ENCODE assay signal across 22 cellular contexts in the genomic region with DNA sequence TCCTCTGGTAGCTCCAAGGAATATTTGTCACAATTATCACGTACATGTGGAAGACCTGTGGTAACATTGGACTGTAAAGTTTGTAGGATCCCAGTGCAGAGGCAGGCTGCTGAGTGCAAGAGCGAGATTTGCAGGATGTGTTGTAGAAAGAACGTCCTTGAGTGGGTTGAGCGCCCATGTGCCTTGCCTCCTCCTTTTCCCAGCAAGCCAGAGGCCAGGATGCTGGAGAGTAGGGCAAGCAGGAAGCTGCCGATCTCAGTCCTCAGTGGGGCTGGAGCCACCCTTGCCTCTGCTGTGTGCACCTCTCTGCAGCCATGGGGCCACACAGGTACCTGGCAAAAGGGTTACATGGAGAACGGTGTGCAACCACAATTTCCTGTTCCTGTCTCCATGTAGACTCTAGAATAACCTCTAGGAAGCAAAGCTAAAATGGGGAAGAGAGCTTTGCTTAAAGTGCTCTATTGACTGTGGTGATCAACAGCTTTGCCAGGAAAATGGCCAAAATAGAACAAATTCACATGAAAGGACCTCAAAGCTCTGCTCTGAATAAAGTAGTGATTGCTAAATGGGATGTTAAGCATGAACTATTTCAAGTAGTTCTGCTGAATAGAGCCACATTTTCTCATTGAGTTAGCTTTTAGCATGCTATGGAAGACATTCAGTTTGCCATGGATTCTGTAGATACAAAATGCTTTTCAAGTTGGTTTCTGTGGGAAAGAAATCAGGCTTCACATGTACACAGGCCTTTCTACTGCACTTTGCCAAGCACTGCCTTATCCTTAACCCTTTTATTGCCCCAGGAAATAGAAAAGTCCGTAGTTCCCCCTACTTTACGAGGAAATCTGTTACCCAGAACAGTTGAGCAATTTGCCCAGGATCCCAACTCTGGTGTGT. TPM values are rescaled to one million over a fixed set of nuclear protein-coding genes. Genes with fewer than 3 reads are reported as not detected.
DNase-seq lines count a peak whose midpoint lies in the region; TF ChIP-seq lines count a peak whose summit lies in the region.
"Had no signal": no experiment of that assay in that cellular context is flagged by ENCODE, and none has a peak within 500 bp of the region (broad histone marks: within the 10 kb centered on the region; RNA-seq: fewer than 3 reads in every experiment).

No MANE protein-coding gene starts in this region.

- 81 to 84% methylated on average over 8 of the region's 8 CpGs for WGBS in thyroid gland, 2 donors
- WGBS in mammary epithelial cell (ENCODE audit: low coverage, missing lambda C conversion rate): 84% methylated on average over 8 of the region's 8 CpGs

- DNase-seq in dorsolateral prefrontal cortex (no peak), pons (ENCODE audit: low spot score) (peak; percentile 28), thyroid gland (peak in 1 of 2 donors; percentile 10), mammary epithelial cell (no peak), NCI-H1105 treated with DMSO at 0.1 percent for 48 hours (lab: John Stamatoyannopoulos, UW) (no peak), globus pallidus (ENCODE audit: low spot score) (no peak)
- DNase-seq: activated CD8-positive, alpha-beta T cell treated with anti-CD3 and anti-CD28 coated beads for 36 hours; activated effector memory CD4-positive, alpha-beta T cell treated with Interleukin-2 at 50 U/mL for 16 hours; activated naive CD8-positive, alpha-beta T cell treated with anti-CD3 and anti-CD28 coated beads for 36 hours; activated T-cell treated with anti-CD3 and anti-CD28 coated beads for 4 hours; body of pancreas; CD8-positive, alpha-beta T cell; colonic mucosa; DMS153; HFFc6; NCI-H146; NCI-H524 treated with DMSO at 0.1 percent for 48 hours; stimulated activated CD4-positive, alpha-beta T cell treated with anti-CD3 and anti-CD28 coated beads, Interleukin-2, amount 100 ng/mL, for 48 hours; T-cell; tibial artery had no signal

- H3K79me2 ChIP-seq in Loucy (ENCODE audit: insufficient read depth, low read length): no peaks in the 10 kb centered on the region
- no peaks in the 10 kb centered on the region for H3K79me2 ChIP-seq in mammary epithelial cell (ENCODE audit: insufficient read depth, low read length)

- H2AFZ ChIP-seq in Loucy (ENCODE audit: low read length) (peak overlapping the region; percentile 50), mammary epithelial cell (ENCODE audit: low read depth, low read length) (no peak overlapping the region)

- TF ChIP-seq POLR2A in thyroid gland (IDR thresholded peaks at IDR 0.05): no peak

- no peaks in the 10 kb centered on the region for H3K36me3 ChIP-seq in Loucy (ENCODE audit: insufficient read depth, low read length)
- no peaks in the 10 kb centered on the region for H3K36me3 ChIP-seq in thyroid gland
- H3K36me3 ChIP-seq in mammary epithelial cell (ENCODE audit: insufficient read depth, low read length): no peaks in the 10 kb centered on the region
- H3K36me3 ChIP-seq: colonic mucosa had no signal

- TF ChIP-seq CTCF in Loucy (conservative IDR thresholded peaks at IDR 0.05; ENCODE audit: low read length) (no peak), dorsolateral prefrontal cortex (IDR thresholded peaks at IDR 0.05 in 54 of 56, conservative IDR thresholded peaks at IDR 0.05 in 2 of 56; ENCODE audit: low read depth in 1 of 56, partially characterized antibody in 56 of 56) (no peak), thyroid gland (IDR thresholded peaks at IDR 0.05) (no peak), mammary epithelial cell (conservative IDR thresholded peaks at IDR 0.05 in 1 of 2, IDR thresholded peaks at IDR 0.05 in 1 of 2; ENCODE audit: extremely low read depth in 1 of 2, insufficient read depth in 1 of 2, low read depth in 1 of 2, low read length in 2 of 2) (no peak)

- intact Hi-C loops in dorsolateral prefrontal cortex (cut with DNase I) (loop anchor here in 1 of 2 donors (2.0 kb wide), 1 partner anchor 33 kb away; no protein-coding TSS in a partner anchor), thyroid gland (cut with DNase I) (no loop called here), mammary epithelial cell (cut with micrococcal nuclease) (no loop called here)

- peaks cover 12% of the 10 kb centered on the region for H3K4me1 ChIP-seq in Loucy (ENCODE audit: insufficient read depth, low read length, poor library complexity, severe bottlenecking)
- peaks cover 11 to 23% of the 10 kb centered on the region in 2 donors for H3K4me1 ChIP-seq in thyroid gland
- H3K4me1 ChIP-seq in mammary epithelial cell (ENCODE audit: insufficient read depth, low read length): no peaks in the 10 kb centered on the region
- H3K4me1 ChIP-seq: body of pancreas, tibial artery had no signal

- H3K9me3 ChIP-seq in Loucy (ENCODE audit: insufficient read depth, low read depth, low read length) (no peaks in the 10 kb centered on the region), thyroid gland (no peaks in the 10 kb centered on the region), mammary epithelial cell (replicated peaks; ENCODE audit: insufficient read depth, low read length) (no peaks in the 10 kb centered on the region)
- H3K9me3 ChIP-seq: body of pancreas, colonic mucosa, tibial artery had no signal

- CTCF ChIA-PET in mammary epithelial cell (lab: Charles Lee; ENCODE audit: low non-redundant PET): no interaction called here

- H3K27ac ChIP-seq in dorsolateral prefrontal cortex: peak overlapping the region in 58 of 59 donors; percentile 15 to 92 (median 79)
- peak overlapping the region; percentile 31 to 56 (median 51) for H3K27ac ChIP-seq in thyroid gland
- no peak overlapping the region for H3K27ac ChIP-seq in mammary epithelial cell (ENCODE audit: insufficient read depth, low read depth, low read length)
- H3K27ac ChIP-seq: body of pancreas, colonic mucosa, tibial artery had no signal

- peak overlapping the region; percentile 55 for H3K4me2 ChIP-seq in Loucy (ENCODE audit: low read depth, low read length, poor library complexity, severe bottlenecking)
- no peak overlapping the region for H3K4me2 ChIP-seq in mammary epithelial cell (ENCODE audit: insufficient read depth, low read depth, low read length)

- no peaks in the 10 kb centered on the region for H3F3A ChIP-seq in Loucy (ENCODE audit: low read depth)

- H3K9ac ChIP-seq in Loucy (ENCODE audit: low read depth, low read length, poor library complexity, severe bottlenecking) (peak overlapping the region; percentile 1), mammary epithelial cell (ENCODE audit: insufficient read depth, low read length) (no peak overlapping the region)

- H3K27me3 ChIP-seq in Loucy (ENCODE audit: insufficient read depth, low read length, poor library complexity, severe bottlenecking) (no peaks in the 10 kb centered on the region), dorsolateral prefrontal cortex (no peaks in the 10 kb centered on the region), thyroid gland (no peaks in the 10 kb centered on the region), mammary epithelial cell (ENCODE audit: insufficient read depth, low read length) (no peaks in the 10 kb centered on the region)
- H3K27me3 ChIP-seq: body of pancreas, colonic mucosa, tibial artery had no signal

- in situ Hi-C loops in mammary epithelial cell (cut with MboI; ENCODE audit: low sequenced_read_pairs in 2 of 2): no loop called here

- dilution Hi-C loops in mammary epithelial cell (cut with HindIII; ENCODE audit: low sequenced_read_pairs): no loop called here

- H4K20me1 ChIP-seq in Loucy (ENCODE audit: insufficient read depth, low read length, poor library complexity, severe bottlenecking): no peaks in the 10 kb centered on the region
- no peaks in the 10 kb centered on the region for H4K20me1 ChIP-seq in mammary epithelial cell (ENCODE audit: insufficient read depth, low read length)

- H3K4me3 ChIP-seq in Loucy (ENCODE audit: low read length, poor library complexity, severe bottlenecking) (peak overlapping the region; percentile 5), dorsolateral prefrontal cortex (no peak overlapping the region), thyroid gland (replicated peaks in 1 of 3) (no peak overlapping the region), mammary epithelial cell (replicated peaks in 1 of 3; ENCODE audit: insufficient read depth in 1 of 3, low read depth in 2 of 3, low read length in 3 of 3) (no peak overlapping the region)
- H3K4me3 ChIP-seq: body of pancreas, colonic mucosa, K562, tibial artery had no signal

- BruUV-seq in mammary epithelial cell (replicated peaks; lab: Mats Ljungman, UMichigan): no TSS peak

- H3K9me2 ChIP-seq in Loucy (replicated peaks; ENCODE audit: low read depth, low read length): no peaks in the 10 kb centered on the region

RNA-seq across cellular contexts. Expression of a gene that starts 37.4 kb away (rescaled TPM):
- 100 to 1,000 TPM in 1 of 120 experiments, 10 to 100 TPM in 119; 20.1 to 115 (median 36.3) TPM for total RNA-seq in dorsolateral prefrontal cortex
- 10 to 100 TPM; 36.4 to 62.8 (median 55.0) TPM for total RNA-seq in thyroid gland
- 10 to 100 TPM; 11.8 to 24.0 TPM for total RNA-seq in mammary epithelial cell
- 8.8 TPM for polyA plus RNA-seq in mammary epithelial cell
- polyA minus RNA-seq in mammary epithelial cell: 8.6 TPM
